Comparison of ENCODE assay signal across 13 cellular contexts in the genomic region with DNA sequence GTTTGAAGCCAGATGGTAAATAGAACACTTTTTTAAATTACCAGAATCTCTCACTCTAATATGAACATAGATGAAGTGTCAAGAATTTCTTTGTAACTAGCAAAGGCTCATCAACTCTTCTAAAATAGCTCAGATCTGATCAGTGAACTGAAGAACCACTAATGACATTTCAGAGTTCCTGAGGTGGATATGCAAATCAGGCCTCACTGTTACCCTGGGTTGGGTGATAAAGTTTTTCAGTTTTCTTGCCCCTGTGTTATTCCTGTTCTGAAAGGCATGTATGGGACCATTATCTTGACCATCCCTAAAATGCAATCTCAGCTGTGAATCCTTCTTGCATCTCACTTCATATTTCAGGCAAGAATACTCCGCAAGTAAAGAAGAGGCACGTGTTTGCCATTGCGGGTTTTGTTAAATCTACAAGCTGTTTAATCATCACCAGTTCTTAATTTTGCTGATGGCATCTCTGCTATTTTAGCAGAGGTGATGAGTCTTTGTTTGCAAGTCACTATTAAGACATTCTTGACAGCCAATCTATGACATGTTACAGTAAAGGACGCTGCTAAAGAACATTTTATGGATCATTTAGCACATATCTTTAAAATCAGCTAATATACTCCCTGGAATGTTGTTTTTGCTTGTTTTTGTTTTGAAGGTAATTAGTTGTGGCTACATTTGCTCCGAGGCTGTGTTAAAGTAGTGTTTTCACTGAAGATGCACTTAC.
DNase-seq lines count a peak whose midpoint lies in the region; ATAC-seq and FAIRE-seq lines count a peak whose summit lies in the region.
"Had no signal": no experiment of that assay in that cellular context is flagged by ENCODE, and none has a peak within 500 bp of the region (broad histone marks: within the 10 kb centered on the region; RNA-seq: fewer than 3 reads in every experiment).

No MANE protein-coding gene starts in this region.

- DNase-seq in GM19239 (ENCODE audit: insufficient read length, low spot score) (no peak), NOMO-1 treated with DMSO at 0.1 percent for 48 hours (lab: John Stamatoyannopoulos, UW; ENCODE audit: unreplicated experiment) (no peak), LoVo (ENCODE audit: low spot score) (no peak), SHP77 (lab: John Stamatoyannopoulos, UW) (no peak)
- DNase-seq: activated CD4-positive, alpha-beta T cell treated with anti-CD3 and anti-CD28 coated beads, Interleukin-2, amount 10 ng/mL, durations not matched to agents 24 days and 14 days; activated naive CD4-positive, alpha-beta T cell treated with anti-CD3 and anti-CD28 coated beads, Interleukin-2, amount 10 ng/mL, durations not matched to agents 7 days and 5 days; cerebellar nuclear complex; DMS 273 treated with DMSO at 0.1 percent for 48 hours; natural killer cell; NCI-H1092 treated with DMSO at 0.1 percent for 48 hours had no signal

- peak; percentile 94 for FAIRE-seq in GM19239 (lab: Jason Lieb, UNC)

- ATAC-seq in HG02588 (IDR thresholded peaks at IDR 0.05; ENCODE audit: unreplicated experiment) (peak; percentile 57), HG03354 (IDR thresholded peaks at IDR 0.05; ENCODE audit: poor library complexity, severe bottlenecking, unreplicated experiment) (peak; percentile 61), HG02973 (IDR thresholded peaks at IDR 0.05; ENCODE audit: unreplicated experiment) (no peak)
- ATAC-seq: natural killer cell had no signal
